In genomic region chr9:16828335-16829281, GRCh38 we compare ENCODE assay signal across 9 cellular contexts. TPM values are rescaled to one million over a fixed set of nuclear protein-coding genes. Genes with fewer than 3 reads are reported as not detected.
DNase-seq lines count a peak whose midpoint lies in the region; ATAC-seq and TF ChIP-seq lines count a peak whose summit lies in the region.
"Had no signal": no experiment of that assay in that cellular context is flagged by ENCODE, and none has a peak within 500 bp of the region (broad histone marks: within the 10 kb centered on the region; RNA-seq: fewer than 3 reads in every experiment).

No MANE protein-coding gene starts in this region.

- TF ChIP-seq CTCF in AG09309 (IDR thresholded peaks at IDR 0.05; ENCODE audit: control insufficient read depth, insufficient read depth, low read depth, low read length, missing control alignments): no peak
- TF ChIP-seq CTCF in fibroblast of pulmonary artery (IDR thresholded peaks at IDR 0.05; ENCODE audit: low read length, missing control alignments): no peak
- TF ChIP-seq CTCF in natural killer cell (IDR thresholded peaks at IDR 0.05): no peak

- H3K9me3 Mint-ChIP-seq in natural killer cell: no peaks in the 10 kb centered on the region
- H3K9me3 Mint-ChIP-seq: activated B cell treated with CpG ODN at 0.5 μM for 24 hours had no signal

- H3K27me3 Mint-ChIP-seq in natural killer cell (ENCODE audit: low read depth in 2 of 2): peaks cover 0 to 3% of the 10 kb centered on the region in 2 donors

- intact Hi-C loops in natural killer cell (cut with micrococcal nuclease): no loop called here

- ATAC-seq in natural killer cell: no peak

- no peak overlapping the region for H3K4me3 Mint-ChIP-seq in natural killer cell
- H3K4me3 Mint-ChIP-seq: activated B cell treated with CpG ODN at 0.5 μM for 24 hours had no signal

- no peak for DNase-seq in AG09309 (ENCODE audit: low read depth)
- DNase-seq in fibroblast of pulmonary artery (ENCODE audit: low read depth): peak; percentile 47
- no peak for DNase-seq in natural killer cell
- no peak for DNase-seq in NCI-H1092 (lab: John Stamatoyannopoulos, UW)
- no peak for DNase-seq in activated T-cell treated with anti-CD3 and anti-CD28 coated beads, Interleukin-2, amount 50 U/mL, for 48 hours
- no peak for DNase-seq in NCI-H1105 (lab: John Stamatoyannopoulos, UW)
- no peak for DNase-seq in GDM1 (lab: John Stamatoyannopoulos, UW)
- DNase-seq: activated B cell treated with CpG ODN at 0.5 μM for 24 hours had no signal

- H3K4me3 ChIP-seq in AG09309 (ENCODE audit: control insufficient read depth, low read depth, low read length): peak overlapping the region; percentile 9
- H3K4me3 ChIP-seq in fibroblast of pulmonary artery (replicated peaks; ENCODE audit: low read depth, low read length): peak overlapping the region; percentile 13

- H3K36me3 Mint-ChIP-seq in natural killer cell: no peaks in the 10 kb centered on the region

- peaks cover 51 to 68% of the 10 kb centered on the region in 2 donors for H3K4me1 Mint-ChIP-seq in natural killer cell
- H3K4me1 Mint-ChIP-seq: activated B cell treated with CpG ODN at 0.5 μM for 24 hours had no signal

- peak overlapping the region; percentile 31 to 56 for H3K27ac Mint-ChIP-seq in natural killer cell
- H3K27ac Mint-ChIP-seq: activated B cell treated with CpG ODN at 0.5 μM for 24 hours had no signal

TF ChIP-seq in PFSK-1, 5 proteins besides CTCF, POLR2A, EP300 and RAD21:
- TF ChIP-seq TAF1 (IDR thresholded peaks at IDR 0.05; ENCODE audit: borderline replicate concordance, insufficient read depth, low read length) (0 out of 2 replicates have a peak, but pooled peaks have one; percentile 2), FOXP2 (optimal IDR thresholded peaks at IDR 0.05; ENCODE audit: borderline replicate concordance, extremely low read depth, extremely low read length, insufficient read depth) (peak; percentile 51), POLR2AphosphoS5 (IDR thresholded peaks at IDR 0.05; ENCODE audit: low read depth, low read length) (peak; percentile 26; the same call in 1 of the 2 replicates), SIN3A (IDR thresholded peaks at IDR 0.05; ENCODE audit: borderline replicate concordance, insufficient read depth, low read length) (peak; percentile 82; the same call in 1 of the 2 replicates)
- TF ChIP-seq, protein P1, sequence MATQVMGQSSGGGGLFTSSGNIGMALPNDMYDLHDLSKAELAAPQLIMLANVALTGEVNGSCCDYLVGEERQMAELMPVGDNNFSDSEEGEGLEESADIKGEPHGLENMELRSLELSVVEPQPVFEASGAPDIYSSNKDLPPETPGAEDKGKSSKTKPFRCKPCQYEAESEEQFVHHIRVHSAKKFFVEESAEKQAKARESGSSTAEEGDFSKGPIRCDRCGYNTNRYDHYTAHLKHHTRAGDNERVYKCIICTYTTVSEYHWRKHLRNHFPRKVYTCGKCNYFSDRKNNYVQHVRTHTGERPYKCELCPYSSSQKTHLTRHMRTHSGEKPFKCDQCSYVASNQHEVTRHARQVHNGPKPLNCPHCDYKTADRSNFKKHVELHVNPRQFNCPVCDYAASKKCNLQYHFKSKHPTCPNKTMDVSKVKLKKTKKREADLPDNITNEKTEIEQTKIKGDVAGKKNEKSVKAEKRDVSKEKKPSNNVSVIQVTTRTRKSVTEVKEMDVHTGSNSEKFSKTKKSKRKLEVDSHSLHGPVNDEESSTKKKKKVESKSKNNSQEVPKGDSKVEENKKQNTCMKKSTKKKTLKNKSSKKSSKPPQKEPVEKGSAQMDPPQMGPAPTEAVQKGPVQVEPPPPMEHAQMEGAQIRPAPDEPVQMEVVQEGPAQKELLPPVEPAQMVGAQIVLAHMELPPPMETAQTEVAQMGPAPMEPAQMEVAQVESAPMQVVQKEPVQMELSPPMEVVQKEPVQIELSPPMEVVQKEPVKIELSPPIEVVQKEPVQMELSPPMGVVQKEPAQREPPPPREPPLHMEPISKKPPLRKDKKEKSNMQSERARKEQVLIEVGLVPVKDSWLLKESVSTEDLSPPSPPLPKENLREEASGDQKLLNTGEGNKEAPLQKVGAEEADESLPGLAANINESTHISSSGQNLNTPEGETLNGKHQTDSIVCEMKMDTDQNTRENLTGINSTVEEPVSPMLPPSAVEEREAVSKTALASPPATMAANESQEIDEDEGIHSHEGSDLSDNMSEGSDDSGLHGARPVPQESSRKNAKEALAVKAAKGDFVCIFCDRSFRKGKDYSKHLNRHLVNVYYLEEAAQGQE (IDR thresholded peaks at IDR 0.05; ENCODE audit: insufficient read depth in 1 of 2, low read depth in 2 of 2, low read length in 2 of 2): no peak; a peak in 1 of 4 replicates

RNA-seq across cellular contexts. Expression of gene BNC2, which starts 41.9 kb away (rescaled TPM):
- polyA plus RNA-seq in PFSK-1 (2012; ENCODE audit: insufficient read length, low read depth): 9.2 TPM
- 10 to 100 TPM; 36.9 to 84.2 (median 66.5) TPM for total RNA-seq in natural killer cell
- total RNA-seq: activated B cell treated with CpG ODN at 0.5 μM for 24 hours had no signal
